9 cellular contexts compared by ENCODE assay signal in genomic region chr21:44933199-44933937, GRCh38. TPM values are rescaled to one million over a fixed set of nuclear protein-coding genes. Genes with fewer than 3 reads are reported as not detected.
DNase-seq lines count a peak whose midpoint lies in the region; ATAC-seq and TF ChIP-seq lines count a peak whose summit lies in the region.
"Had no signal": no experiment of that assay in that cellular context is flagged by ENCODE, and none has a peak within 500 bp of the region (broad histone marks: within the 10 kb centered on the region; RNA-seq: fewer than 3 reads in every experiment).

No MANE protein-coding gene starts in this region.

- H3K9me3 Mint-ChIP-seq in activated T-helper 17 cell treated with anti-CD3 and anti-CD28 coated beads, Interleukin-2, amount 50 U/mL, for 72 hours, result no peaks in the 10 kb centered on the region
- H3K9me3 Mint-ChIP-seq in neural crest cell, result no peaks in the 10 kb centered on the region

- peaks cover 0 to 50% (median 14%) of the 10 kb centered on the region in 11 experiments; a peak in 12 of 22 replicates for H3K36me3 ChIP-seq in BLaER1 treated with 17β-estradiol and CSF1 and Interleukin-3, amounts not matched to agents 10 nM and 100 nM
- H3K36me3 ChIP-seq in DOHH2 (ENCODE audit: control insufficient read depth, low read length), result no peaks in the 10 kb centered on the region

- DNase-seq in neural crest cell (ENCODE audit: low read depth, low spot score) (no peak), mucosa of gallbladder (ENCODE audit: low spot score) (no peak), SW 1271 (lab: John Stamatoyannopoulos, UW) (no peak), NCI-H1092 (lab: John Stamatoyannopoulos, UW) (no peak)
- DNase-seq: MG63 had no signal

- peaks cover 53 to 80% (median 75%) of the 10 kb centered on the region in 10 experiments for H3K4me1 ChIP-seq in BLaER1 treated with 17β-estradiol and CSF1 and Interleukin-3, amounts not matched to agents 10 nM and 100 nM
- peaks cover 44% of the 10 kb centered on the region for H3K4me1 ChIP-seq in DOHH2 (ENCODE audit: control insufficient read depth, low read length)

- no peaks in the 10 kb centered on the region for H3K36me3 Mint-ChIP-seq in activated T-helper 17 cell treated with anti-CD3 and anti-CD28 coated beads, Interleukin-2, amount 50 U/mL, for 72 hours (ENCODE audit: low read depth)
- no peaks in the 10 kb centered on the region for H3K36me3 Mint-ChIP-seq in neural crest cell (ENCODE audit: low read depth)

- peak overlapping the region; percentile 48 to 99 (median 74); a peak in 19 of 20 replicates for H3K4me3 ChIP-seq in BLaER1 treated with 17β-estradiol and CSF1 and Interleukin-3, amounts not matched to agents 10 nM and 100 nM
- no peak overlapping the region for H3K4me3 ChIP-seq in DOHH2 (ENCODE audit: low read length)
- H3K4me3 ChIP-seq: MG63 had no signal

- H3K27me3 ChIP-seq in BLaER1 treated with 17β-estradiol and CSF1 and Interleukin-3, amounts not matched to agents 10 nM and 100 nM, result peaks cover 0 to 35% (median 13%) of the 10 kb centered on the region in 11 experiments; a peak in 11 of 22 replicates
- H3K27me3 ChIP-seq in DOHH2 (ENCODE audit: control insufficient read depth, low read length), result peaks cover 87% of the 10 kb centered on the region

- no peaks in the 10 kb centered on the region for H3K9me2 ChIP-seq in DOHH2 (replicated peaks; ENCODE audit: control insufficient read depth, low read length)

- peaks cover 17% of the 10 kb centered on the region for H3K4me1 Mint-ChIP-seq in activated T-helper 17 cell treated with anti-CD3 and anti-CD28 coated beads, Interleukin-2, amount 50 U/mL, for 72 hours
- H3K4me1 Mint-ChIP-seq in neural crest cell, result peaks cover 7% of the 10 kb centered on the region

- no peaks in the 10 kb centered on the region for H3K79me2 ChIP-seq in DOHH2 (ENCODE audit: control insufficient read depth, low read length)

- no peak overlapping the region for H3K27ac Mint-ChIP-seq in activated T-helper 17 cell treated with anti-CD3 and anti-CD28 coated beads, Interleukin-2, amount 50 U/mL, for 72 hours
- no peak overlapping the region for H3K27ac Mint-ChIP-seq in neural crest cell (ENCODE audit: unreplicated experiment)

- peaks cover 0 to 59% (median 30%) of the 10 kb centered on the region in 11 experiments; a peak in 18 of 22 replicates for H4K20me1 ChIP-seq in BLaER1 treated with 17β-estradiol and CSF1 and Interleukin-3, amounts not matched to agents 10 nM and 100 nM
- peaks cover 6% of the 10 kb centered on the region for H4K20me1 ChIP-seq in DOHH2 (ENCODE audit: control insufficient read depth, insufficient read depth, low read depth, low read length)

- TF ChIP-seq CTCF in DOHH2 (IDR thresholded peaks at IDR 0.05; ENCODE audit: low read depth, low read length, poor library complexity, severe bottlenecking) (no peak), neural crest cell (conservative IDR thresholded peaks at IDR 0.05) (no peak)

- peaks cover 0 to 4% (median 0%) of the 10 kb centered on the region in 11 experiments; a peak in 1 of 22 replicates for H3K9me3 ChIP-seq in BLaER1 treated with 17β-estradiol and CSF1 and Interleukin-3, amounts not matched to agents 10 nM and 100 nM (replicated peaks in 1 of 11)
- H3K9me3 ChIP-seq in DOHH2 (ENCODE audit: control insufficient read depth, insufficient read depth, low read length), result no peaks in the 10 kb centered on the region
- H3K9me3 ChIP-seq: MG63 had no signal

- no peaks in the 10 kb centered on the region for H3K27me3 Mint-ChIP-seq in activated T-helper 17 cell treated with anti-CD3 and anti-CD28 coated beads, Interleukin-2, amount 50 U/mL, for 72 hours
- H3K27me3 Mint-ChIP-seq in neural crest cell (ENCODE audit: low read depth), result peaks cover 62% of the 10 kb centered on the region

- peak overlapping the region; percentile 94 to 100 (median 98) for H3K4me2 ChIP-seq in BLaER1 treated with 17β-estradiol and CSF1 and Interleukin-3, amounts not matched to agents 10 nM and 100 nM
- H3K4me2 ChIP-seq in DOHH2 (ENCODE audit: low read length), result 0 out of 2 replicates have a peak overlapping the region, but pooled peaks have one; percentile 4

- peak overlapping the region; percentile 91 to 100 (median 98) for H3K27ac ChIP-seq in BLaER1 treated with 17β-estradiol and CSF1 and Interleukin-3, amounts not matched to agents 10 nM and 100 nM
- no peak overlapping the region for H3K27ac ChIP-seq in DOHH2 (ENCODE audit: low read depth, low read length)

- no peak for ATAC-seq in activated T-helper 17 cell treated with anti-CD3 and anti-CD28 coated beads, Interleukin-2, amount 50 U/mL, for 72 hours (replicated peaks)
- no peak for ATAC-seq in HG02938 (IDR thresholded peaks at IDR 0.05; ENCODE audit: unreplicated experiment)

- peaks cover 16% of the 10 kb centered on the region for H3F3A ChIP-seq in DOHH2 (ENCODE audit: control insufficient read depth, insufficient read depth)

- peak overlapping the region; percentile 91 to 99 (median 94) for H3K9ac ChIP-seq in BLaER1 treated with 17β-estradiol and CSF1 and Interleukin-3, amounts not matched to agents 10 nM and 100 nM

- H3K4me3 Mint-ChIP-seq in activated T-helper 17 cell treated with anti-CD3 and anti-CD28 coated beads, Interleukin-2, amount 50 U/mL, for 72 hours, result peak overlapping the region; percentile 23
- H3K4me3 Mint-ChIP-seq in neural crest cell, result peak overlapping the region; percentile 67

RNA-seq across cellular contexts. Expression of gene SLX9, which starts 6.5 kb away (rescaled TPM):
- total RNA-seq in activated T-helper 17 cell treated with anti-CD3 and anti-CD28 coated beads, Interleukin-2, amount 50 U/mL, for 72 hours, result 10 to 100 TPM; 28.6 to 56.7 TPM
- total RNA-seq in neural crest cell (40.5 and 42.3 TPM in 2 replicates), mucosa of gallbladder (34.6 TPM)

RNA-seq across cellular contexts. Expression of gene ITGB2, which starts 12.7 kb away (rescaled TPM):
- 100 to 1,000 TPM; 240 to 302 TPM for total RNA-seq in activated T-helper 17 cell treated with anti-CD3 and anti-CD28 coated beads, Interleukin-2, amount 50 U/mL, for 72 hours
- total RNA-seq in neural crest cell (0.84 and 0.89 TPM in 2 replicates), mucosa of gallbladder (84.5 TPM)

RNA-seq across cellular contexts. Expression of gene PTTG1IP, which starts 59.9 kb away (rescaled TPM):
- 10 to 100 TPM; 76.5 to 78.8 TPM for total RNA-seq in activated T-helper 17 cell treated with anti-CD3 and anti-CD28 coated beads, Interleukin-2, amount 50 U/mL, for 72 hours
- total RNA-seq in neural crest cell (164 and 169 TPM in 2 replicates), mucosa of gallbladder (295 TPM)

Comparison
In these comparisons a context has a peak if more than half of its experiments do, and no peak if none do; other contexts are left out.
1. RNA of gene ITGB2, which starts 12.7 kb away (total RNA-seq): 240 to 302 TPM in activated T-helper 17 cell treated with anti-CD3 and anti-CD28 coated beads, Interleukin-2, amount 50 U/mL, for 72 hours and 84.5 TPM in mucosa of gallbladder (single experiment); 0.84 to 0.89 TPM in neural crest cell; every median in the first group is over 10 times any median in the second.